In genomic region chr1:27392096-27392777, GRCh38 we compare ENCODE assay signal across 8 cellular contexts. TPM values are rescaled to one million over a fixed set of nuclear protein-coding genes. Genes with fewer than 3 reads are reported as not detected.
A peak's percentile ranks its signal among the peaks of the same experiment; 100 is the strongest.
DNase-seq lines count a peak whose midpoint lies in the region; ATAC-seq and TF ChIP-seq lines count a peak whose summit lies in the region.

A gene with protein sequence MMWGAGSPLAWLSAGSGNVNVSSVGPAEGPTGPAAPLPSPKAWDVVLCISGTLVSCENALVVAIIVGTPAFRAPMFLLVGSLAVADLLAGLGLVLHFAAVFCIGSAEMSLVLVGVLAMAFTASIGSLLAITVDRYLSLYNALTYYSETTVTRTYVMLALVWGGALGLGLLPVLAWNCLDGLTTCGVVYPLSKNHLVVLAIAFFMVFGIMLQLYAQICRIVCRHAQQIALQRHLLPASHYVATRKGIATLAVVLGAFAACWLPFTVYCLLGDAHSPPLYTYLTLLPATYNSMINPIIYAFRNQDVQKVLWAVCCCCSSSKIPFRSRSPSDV (plus strand): TSS chr1:27392622. CDS start chr1:27393799, 1,177 bp downstream.

- peak; percentile 73 for ATAC-seq in HG02642 (IDR thresholded peaks at IDR 0.05; ENCODE audit: poor library complexity, unreplicated experiment)
- ATAC-seq in heart right ventricle: peak; percentile 87 to 92 (median 90)
- ATAC-seq in upper lobe of left lung (ENCODE audit: low FRiP score in 2 of 2): peak; percentile 90 to 95

- H3K4me3 ChIP-seq in adrenal gland (peak within 1 kb of the TSS in 1 of 4 donors; percentile 60), heart right ventricle (peak within 1 kb of the TSS; percentile 26 to 69 (median 55)), upper lobe of left lung (peak within 1 kb of the TSS; percentile 27 to 56 (median 48))

- H3K27me3 ChIP-seq in adrenal gland (no peaks in the 10 kb centered on the region), heart right ventricle (no peaks in the 10 kb centered on the region), upper lobe of left lung (no peaks in the 10 kb centered on the region)

- peak within 1 kb of the TSS; percentile 88 for H3K27ac Mint-ChIP-seq in progenitor cell of endocrine pancreas

- no peak for TF ChIP-seq EP300 in upper lobe of left lung (IDR thresholded peaks at IDR 0.05)

- POLR2A ChIA-PET in GM10248 (lab: Yijun Ruan, JAX): no interaction called here

- CTCF ChIA-PET in GM10248 (lab: Yijun Ruan, JAX): interaction anchor here (0.6 to 8.0 kb wide), 13 partner anchors 9 to 214 kb away, joined by 3 to 103 read pairs (median 5); partner anchors contain the start of genes CD164L2 and MAP3K6

- H3K4me1 Mint-ChIP-seq in progenitor cell of endocrine pancreas (ENCODE audit: low read depth): peaks cover 6% of the 10 kb centered on the region

- H3K9me3 ChIP-seq in adrenal gland (replicated peaks in 1 of 3) (no peaks in the 10 kb centered on the region), heart right ventricle (no peaks in the 10 kb centered on the region), upper lobe of left lung (no peaks in the 10 kb centered on the region)

- DNase-seq in GM10248 (ENCODE audit: extremely low spot score) (peak; percentile 94), NCI-H128 (lab: John Stamatoyannopoulos, UW; ENCODE audit: unreplicated experiment) (peak; percentile 85), T follicular helper cell (ENCODE audit: low read depth) (peak; percentile 92), adrenal gland (peak; percentile 87 to 96 (median 93)), heart right ventricle (peak; percentile 92 to 93), progenitor cell of endocrine pancreas (ENCODE audit: low spot score, unreplicated experiment) (peak; percentile 82), upper lobe of left lung (peak; percentile 90 to 98)

- H3K36me3 ChIP-seq in adrenal gland (replicated peaks in 1 of 2): no peaks in the 10 kb centered on the region
- H3K36me3 ChIP-seq in heart right ventricle: no peaks in the 10 kb centered on the region
- no peaks in the 10 kb centered on the region for H3K36me3 ChIP-seq in upper lobe of left lung

- H3K36me3 Mint-ChIP-seq in progenitor cell of endocrine pancreas (ENCODE audit: insufficient read depth): no peaks in the 10 kb centered on the region

- peaks cover 17% of the 10 kb centered on the region for H3K27me3 Mint-ChIP-seq in progenitor cell of endocrine pancreas

- H3K27ac ChIP-seq in adrenal gland: peak within 1 kb of the TSS in 3 of 5 donors; percentile 14 to 76 (median 57)
- H3K27ac ChIP-seq in heart right ventricle: peak within 1 kb of the TSS; percentile 5 to 82 (median 76)
- peak within 1 kb of the TSS; percentile 73 to 88 (median 79) for H3K27ac ChIP-seq in upper lobe of left lung

- TF ChIP-seq POLR2A in adrenal gland (IDR thresholded peaks at IDR 0.05) (peak in 1 of 2 donors; percentile 31), upper lobe of left lung (IDR thresholded peaks at IDR 0.05) (no peak)

- TF ChIP-seq CTCF in GM10248 (IDR thresholded peaks at IDR 0.05; ENCODE audit: control extremely low read depth, extremely low read depth, low read depth, missing control alignments): peak; percentile 57
- peak in 4 of 6 experiments; percentile 24 to 39 (median 36) for TF ChIP-seq CTCF in adrenal gland (IDR thresholded peaks at IDR 0.05)
- TF ChIP-seq CTCF in heart right ventricle (IDR thresholded peaks at IDR 0.05): peak; percentile 22 to 79 (median 58)
- peak; percentile 44 for TF ChIP-seq CTCF in progenitor cell of endocrine pancreas (IDR thresholded peaks at IDR 0.05; ENCODE audit: unreplicated experiment)
- TF ChIP-seq CTCF in upper lobe of left lung (IDR thresholded peaks at IDR 0.05): peak; percentile 15 to 69 (median 57)

- WGBS in adrenal gland, 4 donors: 1 to 14% (median 4%) methylated on average over 8 to 69 of the region's 69 CpGs
- 1 to 2% methylated on average over 69 of the region's 69 CpGs for WGBS in heart right ventricle, 2 donors
- 5 to 34% methylated on average over 8 to 32 of the region's 69 CpGs for WGBS in upper lobe of left lung, 2 donors

- H3K4me1 ChIP-seq in adrenal gland (replicated peaks in 1 of 2) (peaks cover 11 to 16% of the 10 kb centered on the region in 2 donors), heart right ventricle (peaks cover 7 to 50% (median 36%) of the 10 kb centered on the region in 9 donors), upper lobe of left lung (peaks cover 29 to 48% (median 33%) of the 10 kb centered on the region in 4 donors)

- intact Hi-C loops in adrenal gland (cut with DNase I) (loop anchor here (5.0 to 10.0 kb wide), 3 partner anchors 35 to 273 kb away; no protein-coding TSS in a partner anchor), heart right ventricle (cut with DNase I) (loop anchor here in 9 of 10 donors (2.0 to 10.0 kb wide), 7 partner anchors 35 to 347 kb away; no protein-coding TSS in a partner anchor)

- H3K4me3 Mint-ChIP-seq in progenitor cell of endocrine pancreas (ENCODE audit: low read depth): peak within 1 kb of the TSS; percentile 78

- H3K9me3 Mint-ChIP-seq in progenitor cell of endocrine pancreas (ENCODE audit: low read depth): no peaks in the 10 kb centered on the region

RNA-seq across cellular contexts. Expression of the gene that starts here (rescaled TPM):
- total RNA-seq in adrenal gland (1 to 10 TPM in 2 of 8 donors, under 1 TPM in 1, not detected in 5; 0.19 to 2.0 (median 1.1) TPM), heart right ventricle (1 to 10 TPM in 2 of 10 donors, under 1 TPM in 7, not detected in 1; 0.27 to 2.0 (median 0.42) TPM), progenitor cell of endocrine pancreas (1.00 and 1.1 TPM in 2 replicates), upper lobe of left lung (1 to 10 TPM in 2 of 6 donors, under 1 TPM in 3, not detected in 1; 0.39 to 1.6 (median 0.76) TPM)
- polyA plus RNA-seq in adrenal gland (1 to 10 TPM in 1 of 3 donors, under 1 TPM in 2; 0.40 to 1.0 (median 0.64) TPM), heart right ventricle (1 to 10 TPM in 1 of 2 donors, under 1 TPM in 1; 0.29 to 3.4 TPM)
